1 cellular context compared by ENCODE assay signal in genomic region chr11:102485095-102485722, GRCh38.
TF ChIP-seq lines count a peak whose summit lies in the region.

No MANE protein-coding gene starts in this region.

TF ChIP-seq in liver, 16 proteins besides CTCF, POLR2A, EP300 and RAD21 (continued from another document):
- TF ChIP-seq REST (IDR thresholded peaks at IDR 0.05) (peak; percentile 17), MAX (IDR thresholded peaks at IDR 0.05) (peak; percentile 19), HNF4A (conservative IDR thresholded peaks at IDR 0.05) (peak; percentile 39 to 60), SP1 (IDR thresholded peaks at IDR 0.05) (no peak), RXRA (IDR thresholded peaks at IDR 0.05) (peak; percentile 54 to 69)
- TF ChIP-seq, protein P1, sequence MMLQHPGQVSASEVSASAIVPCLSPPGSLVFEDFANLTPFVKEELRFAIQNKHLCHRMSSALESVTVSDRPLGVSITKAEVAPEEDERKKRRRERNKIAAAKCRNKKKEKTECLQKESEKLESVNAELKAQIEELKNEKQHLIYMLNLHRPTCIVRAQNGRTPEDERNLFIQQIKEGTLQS (IDR thresholded peaks at IDR 0.05) = peak; percentile 31
TF ChIP-seq in liver: peak in this region for 9.
